ENCODE assay signal across 1 cellular context in genomic region chr2:207048421-207048820, GRCh38.
TF ChIP-seq lines count a peak whose summit lies in the region.

No MANE protein-coding gene starts in this region.

TF ChIP-seq in GM23338, 12 proteins besides CTCF, POLR2A, EP300 and RAD21 (continued from another document):
- no peak for TF ChIP-seq ETS1 (IDR thresholded peaks at IDR 0.05)
- no peak for TF ChIP-seq NANOG (IDR thresholded peaks at IDR 0.05; ENCODE audit: borderline replicate concordance)
- no peak for TF ChIP-seq JUNB (IDR thresholded peaks at IDR 0.05; ENCODE audit: unreplicated experiment)
- TF ChIP-seq STAT1 (IDR thresholded peaks at IDR 0.05; ENCODE audit: unreplicated experiment) = no peak
- TF ChIP-seq EZH2 (IDR thresholded peaks at IDR 0.05; ENCODE audit: low read depth, unreplicated experiment) = no peak
- no peak for TF ChIP-seq ZNF114 (CRISPR knock-in tag; IDR thresholded peaks at IDR 0.05)
- no peak for TF ChIP-seq POLR2AphosphoS5 (IDR thresholded peaks at IDR 0.05; ENCODE audit: low read depth)
- TF ChIP-seq EZH2phosphoT487 (IDR thresholded peaks at IDR 0.05; ENCODE audit: unreplicated experiment) = no peak
- TF ChIP-seq REST (IDR thresholded peaks at IDR 0.05; ENCODE audit: unreplicated experiment) = no peak
- TF ChIP-seq CREB1 (CRISPR knock-in tag; IDR thresholded peaks at IDR 0.05; ENCODE audit: low read depth) = no peak
